20 cellular contexts compared by ENCODE assay signal in the genomic region with DNA sequence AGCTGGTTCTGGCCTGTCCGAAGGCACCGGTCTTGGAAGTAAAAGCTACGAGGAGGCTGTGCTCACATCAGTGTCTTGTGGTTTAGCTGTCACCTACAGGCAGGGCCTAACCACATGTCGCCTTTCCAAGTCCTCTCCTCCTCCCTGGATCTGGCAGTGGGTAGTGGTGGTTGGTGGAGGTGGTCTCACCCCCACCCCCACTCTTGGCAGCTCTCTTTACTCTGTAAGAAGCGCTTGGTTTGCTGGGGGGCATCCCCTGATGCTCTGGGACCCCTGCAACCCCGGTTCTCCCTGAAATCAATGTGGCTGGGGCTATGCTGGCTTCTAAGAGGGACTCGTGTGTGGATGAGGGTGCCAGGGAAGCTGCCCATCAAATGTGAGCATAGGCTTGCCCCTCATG.
"Had no signal": no experiment of that assay in that cellular context is flagged by ENCODE, and none has a peak within 500 bp of the region (broad histone marks: within the 10 kb centered on the region; RNA-seq: fewer than 3 reads in every experiment).

No MANE protein-coding gene starts in this region.

- H3K27ac ChIP-seq: foreskin keratinocyte had no signal

- H3K36me3 Mint-ChIP-seq: natural killer cell, T-cell had no signal

- H3K9me3 Mint-ChIP-seq: activated naive CD8-positive, alpha-beta T cell treated with anti-CD3 and anti-CD28 coated beads, Interleukin-2, amount 50 U/mL, for 24 hours; brain; natural killer cell; T-cell had no signal

- H3K27ac Mint-ChIP-seq: activated naive CD8-positive, alpha-beta T cell treated with anti-CD3 and anti-CD28 coated beads, Interleukin-2, amount 50 U/mL, for 24 hours; brain; T-cell had no signal

- H3K27me3 Mint-ChIP-seq: activated naive CD8-positive, alpha-beta T cell treated with anti-CD3 and anti-CD28 coated beads, Interleukin-2, amount 50 U/mL, for 24 hours; T-cell had no signal

- H3K4me3 Mint-ChIP-seq: activated naive CD8-positive, alpha-beta T cell treated with anti-CD3 and anti-CD28 coated beads, Interleukin-2, amount 50 U/mL, for 24 hours; brain; natural killer cell; T-cell had no signal

- DNase-seq: activated CD4-positive, alpha-beta T cell treated with anti-CD3 and anti-CD28 coated beads for 1 hour; activated CD4-positive, alpha-beta T cell treated with anti-CD3 and anti-CD28 coated beads, Interleukin-2, amount 50 U/mL, for 4 hours; activated effector memory CD4-positive, alpha-beta T cell treated with anti-CD3 and anti-CD28 coated beads, Interleukin-2, amount 50 U/mL, for 16 hours; activated naive CD4-positive, alpha-beta T cell treated with anti-CD3 and anti-CD28 coated beads, Interleukin-2, amount 50 U/mL, for 16 hours; activated naive CD8-positive, alpha-beta T cell treated with anti-CD3 and anti-CD28 coated beads, Interleukin-2, amount 50 U/mL, for 24 hours; activated T-cell treated with anti-CD3 and anti-CD28 coated beads for 4 hours; anterior cingulate cortex; caudate nucleus; dermis blood vessel endothelial cell; effector CD8-positive, alpha-beta T cell; foreskin keratinocyte; kidney; midbrain; natural killer cell; retina; stimulated activated CD4-positive, alpha-beta T cell treated with anti-CD3 and anti-CD28 coated beads, Interleukin-4, amount 100 ng/mL, for 24 hours; stimulated activated naive CD8-positive, alpha-beta T cell treated with anti-CD3 and anti-CD28 coated beads, Interleukin-15, Interleukin-2, amounts not matched to agents 100 U/mL and 50 U/mL, for 24 hours; T-cell had no signal

- H3K4me1 ChIP-seq: foreskin keratinocyte had no signal

- ATAC-seq: activated naive CD8-positive, alpha-beta T cell treated with anti-CD3 and anti-CD28 coated beads, Interleukin-2, amount 50 U/mL, for 24 hours; foreskin keratinocyte; left lobe of liver; natural killer cell; stimulated activated naive CD8-positive, alpha-beta T cell treated with anti-CD3 and anti-CD28 coated beads, Interleukin-15, Interleukin-2, amounts not matched to agents 100 U/mL and 50 U/mL, for 24 hours; T-cell had no signal
